In genomic region chr13:28267495-28267894, GRCh38 we compare ENCODE assay signal across 23 cellular contexts.
"Had no signal": no experiment of that assay in that cellular context is flagged by ENCODE, and none has a peak within 500 bp of the region (broad histone marks: within the 10 kb centered on the region; RNA-seq: fewer than 3 reads in every experiment).

No MANE protein-coding gene starts in this region.

- ATAC-seq: activated CD4-positive, alpha-beta T cell treated with anti-CD3 and anti-CD28 coated beads for 36 hours; activated T-cell treated with anti-CD3 and anti-CD28 coated beads, Interleukin-2, amount 50 U/mL, for 72 hours; effector memory CD8-positive, alpha-beta T cell; psoas muscle; right cardiac atrium had no signal

- H3K27me3 ChIP-seq: cardiac muscle cell, esophagus squamous epithelium, thyroid gland had no signal

- DNase-seq: activated CD4-positive, alpha-beta memory T cell treated with anti-CD3 and anti-CD28 coated beads, Interleukin-2, amount 10 ng/mL, durations not matched to agents 7 days and 5 days; activated CD4-positive, alpha-beta T cell treated with anti-CD3 and anti-CD28 coated beads for 36 hours; activated CD8-positive, alpha-beta memory T cell treated with anti-CD3 and anti-CD28 coated beads, Interleukin-2, amount 50 U/mL, for 4 hours; activated gamma-delta T cell; activated T-cell treated with anti-CD3 and anti-CD28 coated beads, Interleukin-2, amount 50 U/mL, for 72 hours; amniotic stem cell; effector memory CD8-positive, alpha-beta T cell; esophagus squamous epithelium; immature natural killer cell; kidney glomerular epithelial cell; left ventricle myocardium inferior; mammary epithelial cell; psoas muscle; right cardiac atrium; small intestine; stimulated activated CD4-positive, alpha-beta T cell treated with anti-CD3 and anti-CD28 coated beads, Interleukin-15, amount 100 ng/mL, for 24 hours; stimulated activated CD4-positive, alpha-beta T cell treated with anti-CD3 and anti-CD28 coated beads, Interleukin-2, amount 100 ng/mL, for 48 hours; SW 1271; T-helper 2 cell; thyroid gland; WERI-Rb-1 had no signal

- H3K27ac ChIP-seq: cardiac muscle cell, esophagus squamous epithelium, left ventricle myocardium inferior, psoas muscle, thyroid gland, WERI-Rb-1 had no signal

- H3K27me3 Mint-ChIP-seq: activated CD4-positive, alpha-beta memory T cell treated with anti-CD3 and anti-CD28 coated beads, Interleukin-2, amount 10 ng/mL, durations not matched to agents 7 days and 5 days; activated CD4-positive, alpha-beta T cell treated with anti-CD3 and anti-CD28 coated beads for 36 hours; activated naive CD4-positive, alpha-beta T cell treated with anti-CD3 and anti-CD28 coated beads, Interleukin-2, amount 50 U/mL, for 24 hours; effector memory CD8-positive, alpha-beta T cell had no signal

- H3K9me3 ChIP-seq: esophagus squamous epithelium, left ventricle myocardium inferior, psoas muscle, thyroid gland had no signal

- H3K27ac Mint-ChIP-seq: activated CD4-positive, alpha-beta memory T cell treated with anti-CD3 and anti-CD28 coated beads, Interleukin-2, amount 10 ng/mL, durations not matched to agents 7 days and 5 days; activated CD4-positive, alpha-beta T cell treated with anti-CD3 and anti-CD28 coated beads for 36 hours; activated naive CD4-positive, alpha-beta T cell treated with anti-CD3 and anti-CD28 coated beads, Interleukin-2, amount 50 U/mL, for 24 hours; activated T-cell treated with anti-CD3 and anti-CD28 coated beads, Interleukin-2, amount 50 U/mL, for 72 hours had no signal

- H3K4me3 ChIP-seq: cardiac muscle cell, esophagus squamous epithelium, left ventricle myocardium inferior, psoas muscle, thyroid gland had no signal

- H3K4me1 ChIP-seq: esophagus squamous epithelium, left ventricle myocardium inferior, psoas muscle, thyroid gland had no signal

- H3K4me3 Mint-ChIP-seq: activated CD4-positive, alpha-beta memory T cell treated with anti-CD3 and anti-CD28 coated beads, Interleukin-2, amount 10 ng/mL, durations not matched to agents 7 days and 5 days; activated CD4-positive, alpha-beta T cell treated with anti-CD3 and anti-CD28 coated beads for 36 hours; activated naive CD4-positive, alpha-beta T cell treated with anti-CD3 and anti-CD28 coated beads, Interleukin-2, amount 50 U/mL, for 24 hours; activated T-cell treated with anti-CD3 and anti-CD28 coated beads, Interleukin-2, amount 50 U/mL, for 72 hours; effector memory CD8-positive, alpha-beta T cell; immature natural killer cell had no signal

- H3K9me3 Mint-ChIP-seq: effector memory CD8-positive, alpha-beta T cell; immature natural killer cell had no signal
